In genomic region chr3:174955513-174956001, GRCh38 we compare ENCODE assay signal across 15 cellular contexts.
A peak's percentile ranks its signal among the peaks of the same experiment; 100 is the strongest.
DNase-seq lines count a peak whose midpoint lies in the region; ATAC-seq, FAIRE-seq and TF ChIP-seq lines count a peak whose summit lies in the region.
"Had no signal": no experiment of that assay in that cellular context is flagged by ENCODE, and none has a peak within 500 bp of the region (broad histone marks: within the 10 kb centered on the region; RNA-seq: fewer than 3 reads in every experiment).

No MANE protein-coding gene starts in this region.

- H3K4me3 ChIP-seq in kidney epithelial cell (ENCODE audit: low read depth, low read length), result no peak overlapping the region
- H3K4me3 ChIP-seq: spleen, uterus had no signal

- DNase-seq in ACHN (peak; percentile 14), HTR-8/SVneo (ENCODE audit: insufficient read length, low spot score) (peak; percentile 30), astrocyte of the hippocampus (ENCODE audit: low read depth, low spot score) (peak; percentile 15), kidney epithelial cell (ENCODE audit: low read depth) (peak; percentile 7), hypothalamus (lab: John Stamatoyannopoulos, UW) (no peak)
- DNase-seq: amniotic stem cell; effector memory CD8-positive, alpha-beta T cell; NCI-H2227 treated with DMSO at 0.1 percent for 48 hours; RPMI8226; spleen; uterus had no signal

- TF ChIP-seq CTCF in kidney epithelial cell (IDR thresholded peaks at IDR 0.05; ENCODE audit: insufficient read depth, low read length, poor library complexity, severe bottlenecking), result no peak

- H3K27me3 ChIP-seq in kidney epithelial cell (ENCODE audit: control insufficient read depth, insufficient read depth, low read length), result no peaks in the 10 kb centered on the region
- H3K27me3 ChIP-seq: spleen, uterus had no signal

- no peaks in the 10 kb centered on the region for H3K36me3 ChIP-seq in kidney epithelial cell (ENCODE audit: control insufficient read depth, insufficient read depth, low read length)
- H3K36me3 ChIP-seq: spleen, uterus had no signal

- no peak for FAIRE-seq in HTR-8/SVneo (lab: Jason Lieb, UNC)

- in situ Hi-C loops in ACHN (cut with HindIII; ENCODE audit: low pct_ligation_motif_present, low pct_unique_long_range_greater_than_20kb, low sequenced_read_pairs), result no loop called here

- ATAC-seq in GM19328 (IDR thresholded peaks at IDR 0.05; ENCODE audit: unreplicated experiment) (no peak), GM19397 (IDR thresholded peaks at IDR 0.05; ENCODE audit: unreplicated experiment) (no peak), HG03469 (IDR thresholded peaks at IDR 0.05; ENCODE audit: unreplicated experiment) (no peak)
- ATAC-seq: effector memory CD8-positive, alpha-beta T cell; natural killer cell treated with Interleukin-12 subunit alpha and Interleukin-12 subunit beta and Interleukin-15 and Interleukin-18, amount 100 ng/mL, for 72 hours had no signal

Comparison
In these comparisons a context has a peak if more than half of its experiments do, and no peak if none do; other contexts are left out.
1. DNase-seq: peak in ACHN (single experiment), HTR-8/SVneo (single experiment), astrocyte of the hippocampus (single experiment) and kidney epithelial cell (single experiment); none in hypothalamus (0 of 51).